Comparison of ENCODE assay signal across 8 cellular contexts in the genomic region with DNA sequence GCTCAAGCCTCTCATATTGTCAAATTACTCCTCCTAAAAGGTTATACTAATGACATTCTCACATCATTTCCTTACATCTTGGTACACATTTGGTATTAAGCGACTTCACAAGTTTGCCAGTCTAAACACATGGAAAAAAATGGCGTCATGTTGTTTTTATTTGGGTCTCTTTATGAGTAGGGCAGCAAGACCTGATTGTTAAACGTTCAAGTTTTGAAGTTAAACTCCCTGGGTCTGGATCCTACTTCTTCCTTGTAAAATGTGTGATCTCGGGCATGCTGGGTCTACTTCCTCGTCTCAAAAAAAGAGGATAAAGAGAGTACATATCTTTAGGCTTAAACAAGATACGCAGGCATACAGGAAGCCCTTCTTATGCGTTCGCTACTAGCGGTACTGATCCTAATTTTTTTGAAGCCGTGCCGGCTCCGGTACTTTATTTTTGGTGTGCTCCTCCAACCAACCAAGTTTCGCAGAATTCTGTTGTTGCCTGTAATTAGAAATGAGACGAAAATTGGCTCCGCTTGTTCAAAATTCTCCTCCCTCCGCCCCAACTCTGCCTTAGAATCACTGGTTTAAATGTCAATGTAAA. TPM values are rescaled to one million over a fixed set of nuclear protein-coding genes. Genes with fewer than 3 reads are reported as not detected.
DNase-seq lines count a peak whose midpoint lies in the region; ATAC-seq and TF ChIP-seq lines count a peak whose summit lies in the region.

No MANE protein-coding gene starts in this region.

- no peaks in the 10 kb centered on the region for H3K36me3 ChIP-seq in osteoblast (ENCODE audit: insufficient read depth, low read length)

- peak overlapping the region; percentile 84 for H3K4me2 ChIP-seq in osteoblast (ENCODE audit: insufficient read depth, low read length)

- peaks cover 5% of the 10 kb centered on the region for H4K20me1 ChIP-seq in osteoblast (ENCODE audit: insufficient read depth, low read length)

- no peaks in the 10 kb centered on the region for H3K27me3 ChIP-seq in AG04450 (ENCODE audit: control insufficient read depth, insufficient read depth, low read length)
- H3K27me3 ChIP-seq in osteoblast (ENCODE audit: insufficient read depth, low read length) = no peaks in the 10 kb centered on the region

- H3K4me3 ChIP-seq in AG04450 (ENCODE audit: low read depth, low read length) (peak overlapping the region; percentile 89), GM12865 (ENCODE audit: low read depth, low read length) (peak overlapping the region; percentile 93), osteoblast (ENCODE audit: insufficient read depth, low read length) (peak overlapping the region; percentile 76)

- CTCF ChIA-PET in AG04450 (lab: Charles Lee) = interaction anchor here (0.7 to 1.0 kb wide), 2 partner anchors 22 to 62 kb away, joined by 3 read pairs; no protein-coding TSS in a partner anchor

- H3K9me3 ChIP-seq in AG04450 (ENCODE audit: control insufficient read depth, insufficient read depth, low read length) (no peaks in the 10 kb centered on the region; the same call in 1 of the 2 replicates), osteoblast (ENCODE audit: low read depth, low read length) (no peaks in the 10 kb centered on the region)

- peak overlapping the region; percentile 89 for H2AFZ ChIP-seq in osteoblast (ENCODE audit: low read length)

- no peak for TF ChIP-seq CTCF in AG04450 (IDR thresholded peaks at IDR 0.05; ENCODE audit: low read depth, low read length)
- no peak for TF ChIP-seq CTCF in GM12865 (IDR thresholded peaks at IDR 0.05; ENCODE audit: insufficient read depth, low read depth, low read length, missing control alignments)
- no peak for TF ChIP-seq CTCF in osteoblast (IDR thresholded peaks at IDR 0.05; ENCODE audit: extremely low read depth, low read depth, low read length)
- TF ChIP-seq CTCF in GM20000 (IDR thresholded peaks at IDR 0.05; ENCODE audit: extremely low read depth, missing control alignments) = no peak

- ATAC-seq in HG03520 (IDR thresholded peaks at IDR 0.05; ENCODE audit: unreplicated experiment) (peak; percentile 11), SK-N-SH treated with all-trans-retinoic acid at 6 μM for 48 hours (peak; percentile 36)

- H3K27ac ChIP-seq in AG04450 (ENCODE audit: low read depth, low read length) (peak overlapping the region; percentile 93), osteoblast (ENCODE audit: low read depth, low read length) (peak overlapping the region; percentile 89)

- H3K79me2 ChIP-seq in osteoblast (ENCODE audit: insufficient read depth, low read length) = peaks cover 37% of the 10 kb centered on the region

- DNase-seq in AG04450 (ENCODE audit: low read depth, low spot score) = no peak
- peak; percentile 43 for DNase-seq in GM12865 (ENCODE audit: low read depth)
- peak; percentile 53 for DNase-seq in fibroblast of peridontal ligament (ENCODE audit: extremely low read depth)
- DNase-seq in osteoblast (ENCODE audit: insufficient read length, low spot score, missing footprints) = peak; percentile 67
- no peak for DNase-seq in stimulated activated naive CD4-positive, alpha-beta T cell treated with Interleukin-2 at 50 U/mL for 16 hours (lab: John Stamatoyannopoulos, UW)
- DNase-seq in GM20000 (ENCODE audit: low spot score) = no peak

- peaks cover 28% of the 10 kb centered on the region for H3K4me1 ChIP-seq in osteoblast (ENCODE audit: insufficient read depth, low read length)

- POLR2A ChIA-PET in AG04450 (lab: Yijun Ruan, JAX) = interaction anchor here (0.8 to 1.0 kb wide), 4 partner anchors 12 to 306 kb away, joined by 3 read pairs; a partner anchor contains a TSS

TF ChIP-seq in SK-N-SH treated with all-trans-retinoic acid at 6 μM for 48 hours, 23 proteins besides CTCF, POLR2A, EP300 and RAD21:
- no peak for TF ChIP-seq ZNF565 (CRISPR knock-in tag; conservative IDR thresholded peaks at IDR 0.05; ENCODE audit: low read depth)
- TF ChIP-seq RARB (CRISPR knock-in tag; IDR thresholded peaks at IDR 0.05) = no peak
- TF ChIP-seq PPARA (CRISPR knock-in tag; IDR thresholded peaks at IDR 0.05; ENCODE audit: borderline replicate concordance) = no peak
- no peak for TF ChIP-seq BACH2 (CRISPR knock-in tag; IDR thresholded peaks at IDR 0.05; ENCODE audit: borderline replicate concordance)

RNA-seq across cellular contexts. Expression of a gene that starts 0.6 kb away (rescaled TPM):
- 9.7 and 13.4 TPM in 2 replicates for polyA plus RNA-seq in AG04450 (2011; rRNA removed)
- 7.0 and 8.2 TPM in 2 replicates for polyA minus RNA-seq in AG04450 (2011; rRNA and poly(A)+ RNA removed)
- total RNA-seq in osteoblast = 29.3 and 35.1 TPM in 2 replicates

RNA-seq across cellular contexts. Expression of a gene that starts 12.5 kb away (rescaled TPM):
- 1.0 and 1.1 TPM in 2 replicates for polyA plus RNA-seq in AG04450 (2011; rRNA removed)
- polyA minus RNA-seq in AG04450 (2011; rRNA and poly(A)+ RNA removed) = 0.65 and 1.6 TPM in 2 replicates
- total RNA-seq in osteoblast = 0.72 and 1.2 TPM in 2 replicates

RNA-seq across cellular contexts. Expression of a gene that starts 16.7 kb away (rescaled TPM):
- 10.5 and 12.1 TPM in 2 replicates for polyA plus RNA-seq in AG04450 (2011; rRNA removed)
- polyA minus RNA-seq in AG04450 (2011; rRNA and poly(A)+ RNA removed) = 12.0 and 12.6 TPM in 2 replicates
- 7.2 and 8.3 TPM in 2 replicates for total RNA-seq in osteoblast

Comparison
In these comparisons a context has a peak if more than half of its experiments do, and no peak if none do; other contexts are left out.
1. DNase-seq: peak in GM12865 (single experiment), fibroblast of peridontal ligament (single experiment) and osteoblast (single experiment); none in AG04450 (single experiment), stimulated activated naive CD4-positive, alpha-beta T cell treated with Interleukin-2 at 50 U/mL for 16 hours (single experiment) and GM20000 (single experiment).
2. Peak in every context shown above with its lines, with median percentiles within 50 percentile points of each other: H3K4me3 ChIP-seq.